Comparison of ENCODE assay signal across 16 cellular contexts in the genomic region with DNA sequence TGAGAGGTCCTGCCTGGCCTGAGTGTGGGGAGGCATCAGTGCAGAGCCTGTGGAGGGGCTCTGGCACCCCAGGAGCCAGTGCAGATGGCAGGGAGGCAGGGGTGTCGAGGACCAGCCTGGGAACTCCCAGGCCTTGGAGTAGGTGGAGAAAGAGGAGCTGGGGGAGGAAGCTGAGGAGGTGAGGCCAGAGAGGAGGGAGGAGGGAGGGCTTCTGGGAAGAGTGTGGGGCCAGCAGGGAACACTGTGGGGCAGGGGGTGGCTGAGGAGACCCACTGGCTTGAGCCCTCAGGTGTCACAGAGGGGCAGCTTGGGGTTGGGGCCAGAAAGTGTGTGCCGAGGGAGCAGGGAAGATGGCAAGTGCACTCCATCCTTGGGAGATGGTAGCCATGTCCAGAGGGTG. TPM values are rescaled to one million over a fixed set of nuclear protein-coding genes. Genes with fewer than 3 reads are reported as not detected.
DNase-seq lines count a peak whose midpoint lies in the region; ATAC-seq and TF ChIP-seq lines count a peak whose summit lies in the region.
"Had no signal": no experiment of that assay in that cellular context is flagged by ENCODE, and none has a peak within 500 bp of the region (broad histone marks: within the 10 kb centered on the region; RNA-seq: fewer than 3 reads in every experiment).

No MANE protein-coding gene starts in this region.

- no peaks in the 10 kb centered on the region for H3K9me3 ChIP-seq in Caco-2
- no peaks in the 10 kb centered on the region for H3K9me3 ChIP-seq in hepatocyte (ENCODE audit: low read depth)
- H3K9me3 ChIP-seq in gastrocnemius medialis = no peaks in the 10 kb centered on the region

- H3K27ac ChIP-seq in hepatocyte (peak overlapping the region; percentile 90), gastrocnemius medialis (peak overlapping the region; percentile 98 to 99 (median 99))
- H3K27ac ChIP-seq: WERI-Rb-1 had no signal

- H3K4me3 Mint-ChIP-seq in Caco-2 (ENCODE audit: unreplicated experiment) (peak overlapping the region; percentile 77), WTC11 (no peak overlapping the region)
- H3K4me3 Mint-ChIP-seq: HFFc6 had no signal

- TF ChIP-seq CTCF in Caco-2 (IDR thresholded peaks at IDR 0.05; ENCODE audit: insufficient read depth in 1 of 2, low read depth in 1 of 2, low read length in 1 of 2, severe bottlenecking in 1 of 2, unreplicated experiment in 1 of 2) (no peak), WTC11 (IDR thresholded peaks at IDR 0.05) (no peak), hepatocyte (IDR thresholded peaks at IDR 0.05; ENCODE audit: poor library complexity) (no peak), gastrocnemius medialis (IDR thresholded peaks at IDR 0.05 in 4 of 5, conservative IDR thresholded peaks at IDR 0.05 in 1 of 5) (no peak)

- H3K4me2 ChIP-seq in hepatocyte = no peak overlapping the region

- peaks cover 61% of the 10 kb centered on the region for H3K79me2 ChIP-seq in hepatocyte

- no TSS peak for BruUV-seq in Caco-2 (replicated peaks; lab: Mats Ljungman, UMichigan)

- H3K4me1 ChIP-seq in Caco-2 (peaks cover 32% of the 10 kb centered on the region), hepatocyte (ENCODE audit: insufficient read depth) (peaks cover 25% of the 10 kb centered on the region), gastrocnemius medialis (peaks cover 49 to 62% of the 10 kb centered on the region in 2 donors)

- no peak for TF ChIP-seq POLR2A in gastrocnemius medialis (IDR thresholded peaks at IDR 0.05)

- H3K4me1 Mint-ChIP-seq in Caco-2 (ENCODE audit: low read depth, unreplicated experiment) (peaks cover 47% of the 10 kb centered on the region), WTC11 (peaks cover 52% of the 10 kb centered on the region)

- H3K9me3 Mint-ChIP-seq in Caco-2 (ENCODE audit: unreplicated experiment) = no peaks in the 10 kb centered on the region
- peaks cover 8% of the 10 kb centered on the region for H3K9me3 Mint-ChIP-seq in WTC11

- no peaks in the 10 kb centered on the region for H3K27me3 Mint-ChIP-seq in Caco-2 (ENCODE audit: insufficient read depth, unreplicated experiment)
- H3K27me3 Mint-ChIP-seq in WTC11 (ENCODE audit: low read depth) = peaks cover 7% of the 10 kb centered on the region

- POLR2A ChIA-PET in Caco-2 (lab: Charles Lee) (no interaction called here), WTC11 (lab: Charles Lee) (no interaction called here)

- H3K27me3 ChIP-seq in Caco-2 (replicated peaks; ENCODE audit: control insufficient read depth, insufficient read depth, low read length) (no peaks in the 10 kb centered on the region), hepatocyte (no peaks in the 10 kb centered on the region), gastrocnemius medialis (no peaks in the 10 kb centered on the region)

- H3K4me3 ChIP-seq in Caco-2 (ENCODE audit: low read depth, low read length) = no peak overlapping the region
- H3K4me3 ChIP-seq in hepatocyte = no peak overlapping the region
- peak overlapping the region; percentile 45 to 95 (median 88) for H3K4me3 ChIP-seq in gastrocnemius medialis

- no peak for ATAC-seq in WTC11
- ATAC-seq in gastrocnemius medialis = no peak
- ATAC-seq in HG03439 (IDR thresholded peaks at IDR 0.05; ENCODE audit: unreplicated experiment) = no peak
- ATAC-seq in HG03025 (IDR thresholded peaks at IDR 0.05; ENCODE audit: low FRiP score, unreplicated experiment) = no peak

- in situ Hi-C loops in gastrocnemius medialis (cut with MboI; ENCODE audit: low sequenced_read_pairs in 4 of 4) = no loop called here

- H3K27ac Mint-ChIP-seq in Caco-2 (ENCODE audit: unreplicated experiment) (peak overlapping the region; percentile 94), WTC11 (0 out of 2 replicates have a peak overlapping the region, but pooled peaks have one; percentile 20)
- H3K27ac Mint-ChIP-seq: HFFc6 had no signal

- no peak overlapping the region for H2AFZ ChIP-seq in hepatocyte

- 78% methylated on average over 2 of the region's 2 CpGs for WGBS in hepatocyte (ENCODE audit: low lambda C conversion rate, missing lambda C conversion rate)

- intact Hi-C loops in Caco-2 (cut with micrococcal nuclease; ENCODE audit: unreplicated experiment) = loop anchor here (1.0 to 5.0 kb wide), 2 partner anchors 32 to 72 kb away; a partner anchor contains a TSS
- intact Hi-C loops in gastrocnemius medialis (cut with DNase I; ENCODE audit: low total_unique reads) = loop anchor here (1.0 to 10.0 kb wide), 6 partner anchors 23 to 1261 kb away; a partner anchor contains a TSS

- no peaks in the 10 kb centered on the region for H3K9me2 ChIP-seq in hepatocyte (replicated peaks; ENCODE audit: insufficient read depth)

- H3K36me3 ChIP-seq in Caco-2 (ENCODE audit: control insufficient read depth, insufficient read depth, low read length) (no peaks in the 10 kb centered on the region), hepatocyte (replicated peaks; ENCODE audit: insufficient read depth, low read depth) (no peaks in the 10 kb centered on the region), gastrocnemius medialis (no peaks in the 10 kb centered on the region)
- H3K36me3 ChIP-seq: WERI-Rb-1 had no signal

- DNase-seq in Caco-2 (no peak), WTC11 (ENCODE audit: low spot score) (no peak), hepatocyte (ENCODE audit: low spot score) (no peak), gastrocnemius medialis (no peak), NCI-H2171 treated with DMSO at 0.1 percent for 48 hours (lab: John Stamatoyannopoulos, UW) (no peak)
- no peak for DNase-seq in stimulated activated CD4-positive, alpha-beta T cell treated with anti-CD3 and anti-CD28 coated beads, Interleukin-15, amount 100 ng/mL, for 24 hours
- DNase-seq: activated CD8-positive, alpha-beta memory T cell treated with anti-CD3 and anti-CD28 coated beads for 24 hours; cerebellar nuclear complex; effector memory CD4-positive, alpha-beta T cell; HFFc6; hypothalamus; NCI-H1105; NCI-H526; WERI-Rb-1 had no signal

- H3K36me3 Mint-ChIP-seq in Caco-2 (ENCODE audit: insufficient read depth, unreplicated experiment) = peaks cover 38% of the 10 kb centered on the region
- peaks cover 4% of the 10 kb centered on the region for H3K36me3 Mint-ChIP-seq in WTC11

- H4K20me1 ChIP-seq in hepatocyte (ENCODE audit: insufficient read depth, poor library complexity, severe bottlenecking) = no peaks in the 10 kb centered on the region

- CTCF ChIA-PET in Caco-2 (lab: Charles Lee) (no interaction called here), WTC11 (lab: Charles Lee) (no interaction called here)

TF ChIP-seq in WTC11, 78 proteins besides CTCF, POLR2A, EP300 and RAD21 (continues in another document):
- TF ChIP-seq, protein P1, sequence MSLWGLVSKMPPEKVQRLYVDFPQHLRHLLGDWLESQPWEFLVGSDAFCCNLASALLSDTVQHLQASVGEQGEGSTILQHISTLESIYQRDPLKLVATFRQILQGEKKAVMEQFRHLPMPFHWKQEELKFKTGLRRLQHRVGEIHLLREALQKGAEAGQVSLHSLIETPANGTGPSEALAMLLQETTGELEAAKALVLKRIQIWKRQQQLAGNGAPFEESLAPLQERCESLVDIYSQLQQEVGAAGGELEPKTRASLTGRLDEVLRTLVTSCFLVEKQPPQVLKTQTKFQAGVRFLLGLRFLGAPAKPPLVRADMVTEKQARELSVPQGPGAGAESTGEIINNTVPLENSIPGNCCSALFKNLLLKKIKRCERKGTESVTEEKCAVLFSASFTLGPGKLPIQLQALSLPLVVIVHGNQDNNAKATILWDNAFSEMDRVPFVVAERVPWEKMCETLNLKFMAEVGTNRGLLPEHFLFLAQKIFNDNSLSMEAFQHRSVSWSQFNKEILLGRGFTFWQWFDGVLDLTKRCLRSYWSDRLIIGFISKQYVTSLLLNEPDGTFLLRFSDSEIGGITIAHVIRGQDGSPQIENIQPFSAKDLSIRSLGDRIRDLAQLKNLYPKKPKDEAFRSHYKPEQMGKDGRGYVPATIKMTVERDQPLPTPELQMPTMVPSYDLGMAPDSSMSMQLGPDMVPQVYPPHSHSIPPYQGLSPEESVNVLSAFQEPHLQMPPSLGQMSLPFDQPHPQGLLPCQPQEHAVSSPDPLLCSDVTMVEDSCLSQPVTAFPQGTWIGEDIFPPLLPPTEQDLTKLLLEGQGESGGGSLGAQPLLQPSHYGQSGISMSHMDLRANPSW (CRISPR knock-in tag; conservative IDR thresholded peaks at IDR 0.05; ENCODE audit: low read depth) = no peak
- TF ChIP-seq, protein P2, sequence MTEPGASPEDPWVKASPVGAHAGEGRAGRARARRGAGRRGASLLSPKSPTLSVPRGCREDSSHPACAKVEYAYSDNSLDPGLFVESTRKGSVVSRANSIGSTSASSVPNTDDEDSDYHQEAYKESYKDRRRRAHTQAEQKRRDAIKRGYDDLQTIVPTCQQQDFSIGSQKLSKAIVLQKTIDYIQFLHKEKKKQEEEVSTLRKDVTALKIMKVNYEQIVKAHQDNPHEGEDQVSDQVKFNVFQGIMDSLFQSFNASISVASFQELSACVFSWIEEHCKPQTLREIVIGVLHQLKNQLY (CRISPR knock-in tag; IDR thresholded peaks at IDR 0.05) = no peak
- TF ChIP-seq CBFB (CRISPR knock-in tag; IDR thresholded peaks at IDR 0.05; ENCODE audit: low read depth) = no peak
- TF ChIP-seq, protein P3, sequence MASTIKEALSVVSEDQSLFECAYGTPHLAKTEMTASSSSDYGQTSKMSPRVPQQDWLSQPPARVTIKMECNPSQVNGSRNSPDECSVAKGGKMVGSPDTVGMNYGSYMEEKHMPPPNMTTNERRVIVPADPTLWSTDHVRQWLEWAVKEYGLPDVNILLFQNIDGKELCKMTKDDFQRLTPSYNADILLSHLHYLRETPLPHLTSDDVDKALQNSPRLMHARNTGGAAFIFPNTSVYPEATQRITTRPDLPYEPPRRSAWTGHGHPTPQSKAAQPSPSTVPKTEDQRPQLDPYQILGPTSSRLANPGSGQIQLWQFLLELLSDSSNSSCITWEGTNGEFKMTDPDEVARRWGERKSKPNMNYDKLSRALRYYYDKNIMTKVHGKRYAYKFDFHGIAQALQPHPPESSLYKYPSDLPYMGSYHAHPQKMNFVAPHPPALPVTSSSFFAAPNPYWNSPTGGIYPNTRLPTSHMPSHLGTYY (CRISPR knock-in tag; IDR thresholded peaks at IDR 0.05) = no peak
- no peak for TF ChIP-seq HMGA2 (CRISPR knock-in tag; IDR thresholded peaks at IDR 0.05)

RNA-seq across cellular contexts. Expression of a gene that starts 3.8 kb away (rescaled TPM):
- total RNA-seq in Caco-2 (2022) = 50.0 and 57.2 TPM in 2 replicates
- total RNA-seq in WTC11 (2021) = 39.4 to 41.1 TPM (median 40.8 TPM) in 3 replicates
- total RNA-seq in hepatocyte = 20.7 and 22.9 TPM in 2 replicates
- 19.2 and 26.4 TPM in 2 replicates for polyA plus RNA-seq in hepatocyte
- 1,000 to 10,000 TPM in 3 of 4 donors, 100 to 1,000 TPM in 1; 950 to 2,403 (median 1,384) TPM for total RNA-seq in gastrocnemius medialis

Comparison
In these comparisons a context has a peak if more than half of its experiments do, and no peak if none do; other contexts are left out.
1. H3K4me3 ChIP-seq: peak in gastrocnemius medialis (4 of 4); none in Caco-2 (single experiment) and hepatocyte (single experiment).
2. RNA of a gene that starts 3.8 kb away (total RNA-seq): 950 to 2,403 TPM in gastrocnemius medialis; 50.0 to 57.2 TPM in Caco-2, 39.4 to 41.1 TPM in WTC11 and 20.7 to 22.9 TPM in hepatocyte; every median in the first group is over 10 times any median in the second.